Comparison of ENCODE assay signal across 8 cellular contexts in the genomic region with DNA sequence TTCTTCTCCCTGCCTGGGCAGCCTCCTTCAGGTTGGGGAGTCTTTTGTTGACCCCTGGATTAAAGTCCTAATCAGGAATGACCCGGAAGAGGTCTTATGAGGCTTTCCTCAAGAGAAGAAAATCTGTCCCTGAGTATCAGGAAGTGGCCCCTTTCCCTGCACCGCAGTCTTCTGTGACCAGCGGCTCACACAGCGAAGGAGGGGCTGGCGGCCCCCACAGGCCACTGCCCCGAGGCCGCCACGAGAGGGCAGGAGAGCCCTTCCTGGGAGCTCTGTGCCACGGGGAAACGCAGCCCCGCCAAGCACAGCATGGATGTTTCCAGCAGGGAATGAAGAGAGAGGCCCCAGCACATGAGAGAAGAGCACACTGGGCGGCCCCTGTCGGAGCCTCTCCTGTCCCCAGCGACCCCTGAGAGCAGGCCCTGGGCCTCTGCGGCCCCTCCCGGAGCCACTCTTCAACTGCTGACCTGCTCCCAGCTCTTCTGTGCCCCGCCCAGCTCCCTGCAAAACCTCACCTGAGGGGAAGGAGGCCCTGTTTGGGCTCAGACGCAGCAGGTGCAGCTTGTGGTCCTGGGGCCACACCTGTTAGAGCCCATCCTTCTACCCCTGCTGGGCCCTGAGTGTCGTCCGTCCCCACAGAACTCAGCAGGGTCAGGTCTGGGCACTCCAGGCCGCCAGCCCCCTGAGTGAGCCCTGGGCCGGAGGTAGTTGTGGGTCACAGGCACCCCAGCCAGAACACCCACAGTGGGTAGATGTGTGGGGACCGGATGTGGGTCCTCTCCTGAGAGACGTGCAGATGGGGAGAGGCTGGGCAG. TPM values are rescaled to one million over a fixed set of nuclear protein-coding genes. Genes with fewer than 3 reads are reported as not detected.
DNase-seq lines count a peak whose midpoint lies in the region; ATAC-seq, FAIRE-seq and TF ChIP-seq lines count a peak whose summit lies in the region.

No MANE protein-coding gene starts in this region.

- no peak overlapping the region for H3K4me3 ChIP-seq in MM.1S (ENCODE audit: low read length)
- no peak overlapping the region for H3K4me3 ChIP-seq in SK-N-MC
- no peak overlapping the region for H3K4me3 ChIP-seq in suprapubic skin

- H3K4me1 ChIP-seq in MM.1S (ENCODE audit: low read length) = no peaks in the 10 kb centered on the region
- H3K4me1 ChIP-seq in suprapubic skin = peaks cover 56% of the 10 kb centered on the region

- FAIRE-seq in G401.6 (lab: Jason Lieb, UNC) = peak; percentile 69
- FAIRE-seq in frontal cortex (lab: Jason Lieb, UNC) = no peak

- ATAC-seq in omental fat pad (ENCODE audit: low FRiP score) (peak; percentile 62), HG02678 (IDR thresholded peaks at IDR 0.05; ENCODE audit: unreplicated experiment) (no peak)

- no peaks in the 10 kb centered on the region for H4K20me1 ChIP-seq in MM.1S (ENCODE audit: insufficient read depth, low read length)

- no peaks in the 10 kb centered on the region for H3K9me3 ChIP-seq in MM.1S (replicated peaks; ENCODE audit: insufficient read depth, low read length)
- no peaks in the 10 kb centered on the region for H3K9me3 ChIP-seq in SK-N-MC (ENCODE audit: low read depth, low read length)
- H3K9me3 ChIP-seq in suprapubic skin = no peaks in the 10 kb centered on the region

- 6% methylated on average over 14 of the region's 24 CpGs for WGBS in suprapubic skin

- H3K36me3 ChIP-seq in MM.1S (replicated peaks; ENCODE audit: insufficient read depth, low read length) (no peaks in the 10 kb centered on the region), SK-N-MC (ENCODE audit: insufficient read depth, low read length) (no peaks in the 10 kb centered on the region), suprapubic skin (no peaks in the 10 kb centered on the region)

- no peak for TF ChIP-seq POLR2A in suprapubic skin (IDR thresholded peaks at IDR 0.05)

- no peaks in the 10 kb centered on the region for H3K9me2 ChIP-seq in MM.1S (replicated peaks; ENCODE audit: insufficient read depth, low read length)

- H3K27ac ChIP-seq in MM.1S (ENCODE audit: low read length) (no peak overlapping the region), SK-N-MC (no peak overlapping the region), suprapubic skin (peak overlapping the region; percentile 84)

- H3K79me2 ChIP-seq in MM.1S (ENCODE audit: low read length) = no peaks in the 10 kb centered on the region

- H3K9ac ChIP-seq in MM.1S (ENCODE audit: low read length) = no peak overlapping the region
- H3K9ac ChIP-seq in SK-N-MC (ENCODE audit: insufficient read length) = no peak overlapping the region

- peak; percentile 56 for DNase-seq in MM.1S
- peak; percentile 16 for DNase-seq in SK-N-MC (ENCODE audit: low read depth, low spot score)
- DNase-seq in activated naive CD4-positive, alpha-beta T cell treated with Interleukin-2 at 50 U/mL for 16 hours = peak; percentile 78
- DNase-seq in frontal cortex (ENCODE audit: low spot score in 2 of 2) = peak; percentile 84 to 89
- no peak for DNase-seq in omental fat pad (ENCODE audit: low spot score)
- DNase-seq in suprapubic skin (ENCODE audit: low spot score in 2 of 2) = peak; percentile 86 to 91

- no peak for TF ChIP-seq EP300 in suprapubic skin (IDR thresholded peaks at IDR 0.05)

- peak overlapping the region; percentile 13; the same call in 1 of the 2 replicates for H2AFZ ChIP-seq in MM.1S (ENCODE audit: low read length)

- H3K27me3 ChIP-seq in MM.1S (replicated peaks; ENCODE audit: insufficient read depth, low read length) (peaks cover 91% of the 10 kb centered on the region), suprapubic skin (no peaks in the 10 kb centered on the region)

- H3K4me2 ChIP-seq in MM.1S (ENCODE audit: low read depth, low read length) = no peak overlapping the region

- H3F3A ChIP-seq in MM.1S (ENCODE audit: insufficient read depth, low read length) = no peaks in the 10 kb centered on the region

- peak; percentile 93 for TF ChIP-seq CTCF in MM.1S (IDR thresholded peaks at IDR 0.05; ENCODE audit: low read length)
- peak in 2 of 3 donors; percentile 84 to 97 for TF ChIP-seq CTCF in omental fat pad (IDR thresholded peaks at IDR 0.05)
- TF ChIP-seq CTCF in suprapubic skin (IDR thresholded peaks at IDR 0.05) = peak; percentile 96

RNA-seq across cellular contexts. Expression of a gene that starts 4.9 kb away (rescaled TPM):
- 11.0 TPM for total RNA-seq in frontal cortex
- 10 to 100 TPM; 17.5 to 48.9 (median 19.8) TPM for total RNA-seq in omental fat pad
- total RNA-seq in suprapubic skin = 10 to 100 TPM; 10.7 to 46.9 (median 20.0) TPM
